ENCODE assay signal across 15 cellular contexts in the genomic region with DNA sequence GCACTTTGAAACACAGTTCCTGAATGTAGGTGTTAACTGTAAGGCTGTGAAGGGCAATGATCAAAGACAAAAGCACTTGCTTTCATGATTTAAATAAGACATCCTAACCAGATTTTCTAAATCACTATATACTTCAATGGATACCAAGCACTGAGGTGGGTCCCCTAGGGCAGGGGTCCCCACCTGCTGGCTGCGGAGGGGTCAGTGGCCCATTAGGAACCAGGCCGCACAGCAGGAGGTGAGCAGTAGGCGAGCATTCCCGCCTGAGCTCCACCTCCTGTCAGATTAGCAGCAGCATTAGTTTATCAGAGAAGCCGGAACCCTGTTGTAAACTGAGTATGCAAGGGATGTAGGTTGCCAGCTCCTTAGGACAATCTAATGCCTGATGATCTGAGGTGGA. TPM values are rescaled to one million over a fixed set of nuclear protein-coding genes. Genes with fewer than 3 reads are reported as not detected.
DNase-seq lines count a peak whose midpoint lies in the region; ATAC-seq and TF ChIP-seq lines count a peak whose summit lies in the region.
"Had no signal": no experiment of that assay in that cellular context is flagged by ENCODE, and none has a peak within 500 bp of the region (broad histone marks: within the 10 kb centered on the region; RNA-seq: fewer than 3 reads in every experiment).

No MANE protein-coding gene starts in this region.

- intact Hi-C loops in posterior vena cava (cut with DNase I): no loop called here

- CTCF ChIA-PET in T-cell (lab: Charles Lee): no interaction called here

- H3K4me3 Mint-ChIP-seq in activated T-cell treated with anti-CD3 and anti-CD28 coated beads, Interleukin-2, amount 50 U/mL, for 24 hours: peak overlapping the region; percentile 43
- H3K4me3 Mint-ChIP-seq in T-cell: peak overlapping the region; percentile 41 to 96 (median 52)
- H3K4me3 Mint-ChIP-seq in stimulated activated naive CD8-positive, alpha-beta T cell treated with anti-CD3 and anti-CD28 coated beads, Interleukin-15, amount 100 ng/mL, for 72 hours: peak overlapping the region; percentile 26 to 58

- peak overlapping the region; percentile 48 for H3K4me2 ChIP-seq in hepatocyte

- no peaks in the 10 kb centered on the region for H3K27me3 ChIP-seq in hepatocyte
- H3K27me3 ChIP-seq: suprapubic skin had no signal

- peaks cover 91% of the 10 kb centered on the region for H3K4me1 Mint-ChIP-seq in activated T-cell treated with anti-CD3 and anti-CD28 coated beads, Interleukin-2, amount 50 U/mL, for 24 hours (ENCODE audit: low read depth)
- H3K4me1 Mint-ChIP-seq in T-cell: peaks cover 89 to 93% (median 92%) of the 10 kb centered on the region in 3 donors
- peaks cover 89% of the 10 kb centered on the region for H3K4me1 Mint-ChIP-seq in stimulated activated naive CD8-positive, alpha-beta T cell treated with anti-CD3 and anti-CD28 coated beads, Interleukin-15, amount 100 ng/mL, for 72 hours

- POLR2A ChIA-PET in T-cell (lab: Charles Lee): interaction anchor here in 1 of 2 donors (1.5 kb wide), 1 partner anchor 14 kb away, joined by 3 read pairs; no protein-coding TSS in a partner anchor

- H3K9me3 Mint-ChIP-seq in activated T-cell treated with anti-CD3 and anti-CD28 coated beads, Interleukin-2, amount 50 U/mL, for 24 hours: no peaks in the 10 kb centered on the region
- peaks cover 0 to 4% (median 3%) of the 10 kb centered on the region in 3 donors for H3K9me3 Mint-ChIP-seq in T-cell
- H3K9me3 Mint-ChIP-seq in stimulated activated naive CD8-positive, alpha-beta T cell treated with anti-CD3 and anti-CD28 coated beads, Interleukin-15, amount 100 ng/mL, for 72 hours: peaks cover 0 to 7% of the 10 kb centered on the region in 2 donors

- H3K27me3 Mint-ChIP-seq in activated T-cell treated with anti-CD3 and anti-CD28 coated beads, Interleukin-2, amount 50 U/mL, for 24 hours: no peaks in the 10 kb centered on the region
- H3K27me3 Mint-ChIP-seq in T-cell: no peaks in the 10 kb centered on the region
- H3K27me3 Mint-ChIP-seq in stimulated activated naive CD8-positive, alpha-beta T cell treated with anti-CD3 and anti-CD28 coated beads, Interleukin-15, amount 100 ng/mL, for 72 hours: no peaks in the 10 kb centered on the region

- no peak overlapping the region for H3K4me3 ChIP-seq in hepatocyte
- H3K4me3 ChIP-seq: SK-N-MC, suprapubic skin had no signal

- H3K9me2 ChIP-seq in hepatocyte (replicated peaks; ENCODE audit: insufficient read depth): no peaks in the 10 kb centered on the region

- WGBS in hepatocyte (ENCODE audit: low lambda C conversion rate, missing lambda C conversion rate): 86% methylated on average over 5 of the region's 5 CpGs

- no peak for DNase-seq in activated T-cell treated with anti-CD3 and anti-CD28 coated beads, Interleukin-2, amount 50 U/mL, for 24 hours
- no peak for DNase-seq in activated T-cell treated with anti-CD3 and anti-CD28 coated beads, Interleukin-2, amount 50 U/mL, for 1 hour
- no peak for DNase-seq in T-cell
- DNase-seq in hepatocyte (ENCODE audit: low spot score): no peak
- DNase-seq in stimulated activated naive CD8-positive, alpha-beta T cell treated with anti-CD3 and anti-CD28 coated beads, Interleukin-15, amount 100 ng/mL, for 72 hours: no peak
- no peak for DNase-seq in posterior vena cava (ENCODE audit: low spot score)
- no peak for DNase-seq in 8988T
- no peak for DNase-seq in occipital lobe (lab: John Stamatoyannopoulos, UW)
- DNase-seq: ACHN, kidney glomerular epithelial cell, NCI-H1105 treated with DMSO at 0.1 percent for 48 hours, NCI-H226, WERI-Rb-1 had no signal

- peaks cover 100% of the 10 kb centered on the region for H3K79me2 ChIP-seq in hepatocyte

- H3K4me1 ChIP-seq in hepatocyte (ENCODE audit: insufficient read depth): peaks cover 78% of the 10 kb centered on the region

- no peak for TF ChIP-seq CTCF in hepatocyte (IDR thresholded peaks at IDR 0.05; ENCODE audit: poor library complexity)

- H3K27ac ChIP-seq in hepatocyte: peak overlapping the region; percentile 37
- H3K27ac ChIP-seq: SK-N-MC, WERI-Rb-1 had no signal

- no peak overlapping the region for H2AFZ ChIP-seq in hepatocyte

- H3K36me3 ChIP-seq in hepatocyte (replicated peaks; ENCODE audit: insufficient read depth, low read depth): no peaks in the 10 kb centered on the region
- H3K36me3 ChIP-seq: suprapubic skin had no signal

- ATAC-seq in T-cell (replicated peaks in 1 of 4): peak in 1 of 4 experiments; percentile 29
- ATAC-seq in stimulated activated naive CD8-positive, alpha-beta T cell treated with anti-CD3 and anti-CD28 coated beads, Interleukin-15, amount 100 ng/mL, for 72 hours: no peak

- H3K36me3 Mint-ChIP-seq in activated T-cell treated with anti-CD3 and anti-CD28 coated beads, Interleukin-2, amount 50 U/mL, for 24 hours (ENCODE audit: low read depth): peaks cover 93% of the 10 kb centered on the region
- H3K36me3 Mint-ChIP-seq in T-cell: peaks cover 49% of the 10 kb centered on the region

- H3K27ac Mint-ChIP-seq in activated T-cell treated with anti-CD3 and anti-CD28 coated beads, Interleukin-2, amount 50 U/mL, for 24 hours: peak overlapping the region; percentile 84
- H3K27ac Mint-ChIP-seq in T-cell: peak overlapping the region in 1 of 2 donors; percentile 73
- H3K27ac Mint-ChIP-seq in stimulated activated naive CD8-positive, alpha-beta T cell treated with anti-CD3 and anti-CD28 coated beads, Interleukin-15, amount 100 ng/mL, for 72 hours: peak overlapping the region in 1 of 2 donors; percentile 50

- no peaks in the 10 kb centered on the region for H3K9me3 ChIP-seq in hepatocyte (ENCODE audit: low read depth)
- H3K9me3 ChIP-seq: suprapubic skin had no signal

- H4K20me1 ChIP-seq in hepatocyte (ENCODE audit: insufficient read depth, poor library complexity, severe bottlenecking): peaks cover 99% of the 10 kb centered on the region

RNA-seq across cellular contexts. Expression of gene NFE2L2, which starts 7.1 kb away (rescaled TPM):
- total RNA-seq in T-cell (10 to 100 TPM; 54.3 to 77.0 (median 73.8) TPM), hepatocyte (88.3 and 112 TPM in 2 replicates), posterior vena cava (10 to 100 TPM; 82.8 to 87.5 TPM), occipital lobe (13.4 TPM)
- polyA plus RNA-seq in hepatocyte: 87.3 and 90.2 TPM in 2 replicates

RNA-seq across cellular contexts. Expression of gene HNRNPA3, which starts 44.9 kb away (rescaled TPM):
- total RNA-seq in T-cell: 100 to 1,000 TPM; 134 to 220 (median 151) TPM
- total RNA-seq in hepatocyte: 54.9 and 56.1 TPM in 2 replicates
- polyA plus RNA-seq in hepatocyte: 48.5 and 59.5 TPM in 2 replicates
- 100 to 1,000 TPM; 152 to 166 TPM for total RNA-seq in posterior vena cava
- 81.6 TPM for total RNA-seq in occipital lobe
